In the genomic region with DNA sequence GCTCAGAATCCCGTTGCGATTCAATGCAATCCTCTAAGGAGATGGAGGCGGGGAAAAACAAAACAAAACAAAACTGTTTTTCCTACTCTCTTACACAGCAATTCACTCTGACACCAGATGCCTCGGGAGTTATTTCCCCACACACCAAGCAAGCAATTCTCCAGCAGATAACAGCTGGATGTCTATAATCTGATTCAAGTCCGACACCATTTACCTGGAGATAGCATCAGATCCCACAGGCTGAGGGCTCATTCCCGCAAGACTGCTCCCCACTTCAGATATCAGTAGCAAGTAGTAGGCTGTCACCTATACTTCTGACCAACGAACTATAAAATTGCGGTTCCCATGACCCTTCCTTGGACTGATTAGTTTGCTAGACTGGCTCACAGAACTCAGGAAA, we compare ENCODE assay signal across 23 cellular contexts. TPM values are rescaled to one million over a fixed set of nuclear protein-coding genes. Genes with fewer than 3 reads are reported as not detected.
DNase-seq lines count a peak whose midpoint lies in the region; ATAC-seq, FAIRE-seq and TF ChIP-seq lines count a peak whose summit lies in the region.
"Had no signal": no experiment of that assay in that cellular context is flagged by ENCODE, and none has a peak within 500 bp of the region (broad histone marks: within the 10 kb centered on the region; RNA-seq: fewer than 3 reads in every experiment).

No MANE protein-coding gene starts in this region.

- WGBS in H1 (ENCODE audit: extremely low coverage in 1 of 2, insufficient coverage in 1 of 2, insufficient read length in 1 of 2, insufficient replicate concordance in 2 of 2, low coverage in 1 of 2, low lambda C conversion rate in 2 of 2, missing lambda C conversion rate in 1 of 2), 2 experiments, result 86% methylated on average over 8 of the region's 8 CpGs; no CpG with 5 or more reads in 1 of the 2 experiments
- no CpG with 5 or more reads among the region's 8 CpGs for WGBS in trophoblast cell (ENCODE audit: extremely low coverage, insufficient coverage, insufficient read length)

- no peak overlapping the region for H4K5ac ChIP-seq in H1 (ENCODE audit: insufficient read length, low read depth, low read length)

- H3K4me1 ChIP-seq in GM23338 (ENCODE audit: insufficient read depth), result peaks cover 21% of the 10 kb centered on the region
- peaks cover 3 to 10% (median 5%) of the 10 kb centered on the region in 4 experiments; a peak in 4 of 7 replicates for H3K4me1 ChIP-seq in H1 (replicated peaks in 1 of 4; ENCODE audit: control insufficient read depth in 3 of 4, insufficient read depth in 4 of 4, low read length in 3 of 4)
- no peaks in the 10 kb centered on the region for H3K4me1 ChIP-seq in trophoblast cell (ENCODE audit: control insufficient read depth in 1 of 2, insufficient read depth in 2 of 2, low read length in 2 of 2)

- H3K4me2 ChIP-seq in GM23338, result peak overlapping the region; percentile 70
- peak overlapping the region in 1 of 2 experiments; percentile 25; a peak in 2 of 4 replicates for H3K4me2 ChIP-seq in H1 (ENCODE audit: insufficient read depth in 1 of 2, low read depth in 2 of 2, low read length in 2 of 2)
- H3K4me2 ChIP-seq in trophoblast cell (ENCODE audit: low read length), result no peak overlapping the region
- H3K4me2 ChIP-seq: A549, BLaER1 had no signal

- H3K27ac Mint-ChIP-seq in GM23338, result no peak overlapping the region
- no peak overlapping the region for H3K27ac Mint-ChIP-seq in HFFc6

- DNase-seq in GM23338 (ENCODE audit: low spot score), result no peak
- DNase-seq in NCI-H2171 (lab: John Stamatoyannopoulos, UW), result peak; percentile 46
- DNase-seq in H1 (ENCODE audit: low read depth in 1 of 2, low spot score in 2 of 2), result no peak
- DNase-seq in trophoblast cell, result peak; percentile 31 to 38
- DNase-seq in HFFc6, result no peak
- no peak for DNase-seq in SW480 (ENCODE audit: low spot score)
- DNase-seq: CD8-positive, alpha-beta memory T cell; DMS79 treated with DMSO at 0.1 percent for 48 hours; H7; IMR-90; NCI-H1436; NCI-H2081 treated with DMSO at 0.1 percent for 48 hours; NCI-H2227 treated with DMSO at 0.1 percent for 48 hours; NCI-H510A treated with DMSO at 0.1 percent for 48 hours; NCI-H82; PC-3; RPMI8226; SHP77 treated with DMSO at 0.1 percent for 48 hours had no signal

- no peaks in the 10 kb centered on the region for H3K9me2 ChIP-seq in GM23338 (ENCODE audit: insufficient read depth)

- no peaks in the 10 kb centered on the region for H3K27me3 ChIP-seq in GM23338 (ENCODE audit: insufficient read depth)
- no peaks in the 10 kb centered on the region for H3K27me3 ChIP-seq in H1 (replicated peaks in 1 of 4; ENCODE audit: control insufficient read depth in 3 of 4, extremely low read depth in 1 of 4, insufficient read depth in 3 of 4, low read length in 3 of 4)
- H3K27me3 ChIP-seq in trophoblast cell (ENCODE audit: insufficient read depth, low read length), result no peaks in the 10 kb centered on the region
- H3K27me3 ChIP-seq: BLaER1 had no signal

- H3F3A ChIP-seq in GM23338 (replicated peaks; ENCODE audit: low read depth), result no peaks in the 10 kb centered on the region

- no peak for TF ChIP-seq EP300 in H1 (IDR thresholded peaks at IDR 0.05; ENCODE audit: borderline replicate concordance in 1 of 2, low read depth in 2 of 2, low read length in 2 of 2)

- H3K4me3 Mint-ChIP-seq in GM23338 (no peak overlapping the region), HFFc6 (no peak overlapping the region)
- H3K4me3 Mint-ChIP-seq: CD8-positive, alpha-beta memory T cell had no signal

- no peak overlapping the region for H2BK120ac ChIP-seq in H1 (replicated peaks; ENCODE audit: low read depth, low read length)
- no peak overlapping the region for H2BK120ac ChIP-seq in trophoblast cell (ENCODE audit: insufficient read depth, low read length, poor library complexity)

- no peak overlapping the region for H2BK5ac ChIP-seq in H1 (ENCODE audit: low read depth, low read length)
- no peak overlapping the region for H2BK5ac ChIP-seq in trophoblast cell (ENCODE audit: low read depth, low read length, poor library complexity)

- H2AK5ac ChIP-seq in H1 (ENCODE audit: low read depth, low read length), result no peak overlapping the region
- no peak overlapping the region for H2AK5ac ChIP-seq in trophoblast cell (ENCODE audit: low read length)

- H3K4me1 Mint-ChIP-seq in GM23338 (peaks cover 19% of the 10 kb centered on the region), HFFc6 (ENCODE audit: low read depth) (peaks cover 23% of the 10 kb centered on the region)

- H3K14ac ChIP-seq in H1 (ENCODE audit: insufficient read length) (no peak overlapping the region), trophoblast cell (ENCODE audit: low read length) (no peak overlapping the region)

- no peak overlapping the region for H2BK20ac ChIP-seq in H1 (ENCODE audit: low read length)

- H3K9me3 ChIP-seq in H1 (ENCODE audit: insufficient read depth in 2 of 2, low read depth in 1 of 2, low read length in 1 of 2) (no peaks in the 10 kb centered on the region), trophoblast cell (ENCODE audit: insufficient read depth, low read depth, low read length) (no peaks in the 10 kb centered on the region)
- H3K9me3 ChIP-seq: A549, BLaER1 had no signal

- POLR2A ChIA-PET in H1 (lab: Charles Lee; ENCODE audit: partially characterized antibody), result no interaction called here

- H3K18ac ChIP-seq in H1 (ENCODE audit: extremely low read depth, low read length) (no peak overlapping the region), trophoblast cell (ENCODE audit: low read length) (no peak overlapping the region)

- H3K9me3 Mint-ChIP-seq in GM23338, result no peaks in the 10 kb centered on the region
- no peaks in the 10 kb centered on the region for H3K9me3 Mint-ChIP-seq in HFFc6
- H3K9me3 Mint-ChIP-seq: CD8-positive, alpha-beta memory T cell had no signal

- no peak overlapping the region for H2AFZ ChIP-seq in GM23338
- no peak overlapping the region for H2AFZ ChIP-seq in H1 (ENCODE audit: low read length)
- no peak overlapping the region for H2AFZ ChIP-seq in trophoblast cell (ENCODE audit: insufficient read depth, low read length, poor library complexity)

- H3K79me1 ChIP-seq in H1 (ENCODE audit: low read depth, low read length) (no peaks in the 10 kb centered on the region), trophoblast cell (ENCODE audit: low read length) (no peaks in the 10 kb centered on the region)

- H3K27me3 Mint-ChIP-seq in GM23338 (ENCODE audit: insufficient read depth, low read depth, poor library complexity) (no peaks in the 10 kb centered on the region), HFFc6 (ENCODE audit: insufficient read depth) (no peaks in the 10 kb centered on the region; the same call in 1 of the 2 replicates)
- H3K27me3 Mint-ChIP-seq: CD8-positive, alpha-beta memory T cell had no signal

- H3K9ac ChIP-seq in H1 (replicated peaks in 1 of 4; ENCODE audit: extremely low read depth in 1 of 4, low read depth in 3 of 4, low read length in 3 of 4) (no peak overlapping the region), trophoblast cell (ENCODE audit: low read length) (no peak overlapping the region)
- H3K9ac ChIP-seq: BLaER1 had no signal

- H4K91ac ChIP-seq in H1 (replicated peaks; ENCODE audit: insufficient read length, low read length) (no peak overlapping the region), trophoblast cell (ENCODE audit: low read depth, low read length) (no peak overlapping the region)

- CTCF ChIA-PET in H1 (lab: Charles Lee; ENCODE audit: partially characterized antibody), result interaction anchor here (0.6 to 1.5 kb wide), 5 partner anchors 8 to 100 kb away, joined by 3 to 7 read pairs (median 3); no protein-coding TSS in a partner anchor

- peaks cover 9% of the 10 kb centered on the region for H3K36me3 Mint-ChIP-seq in GM23338 (ENCODE audit: low read depth)
- no peaks in the 10 kb centered on the region for H3K36me3 Mint-ChIP-seq in HFFc6 (ENCODE audit: low read depth)

- no peaks in the 10 kb centered on the region for H3K23me2 ChIP-seq in H1 (ENCODE audit: low read depth, low read length)

- H4K20me1 ChIP-seq in GM23338 (replicated peaks; ENCODE audit: insufficient read depth) (no peaks in the 10 kb centered on the region), H1 (replicated peaks in 1 of 2; ENCODE audit: control insufficient read depth in 1 of 2, insufficient read depth in 2 of 2, low read length in 2 of 2) (no peaks in the 10 kb centered on the region)
- H4K20me1 ChIP-seq: BLaER1 had no signal

- no peak overlapping the region for H2BK15ac ChIP-seq in H1 (ENCODE audit: low read length)

- H2BK12ac ChIP-seq in H1 (ENCODE audit: low read depth, low read length) (no peak overlapping the region), trophoblast cell (ENCODE audit: low read length) (no peak overlapping the region)

- no peak overlapping the region for H4K12ac ChIP-seq in trophoblast cell (ENCODE audit: low read depth, low read length)

- H3K27ac ChIP-seq in GM23338 (ENCODE audit: low read depth) (peak overlapping the region; percentile 17; the same call in 1 of the 2 replicates), H1 (ENCODE audit: low read depth, low read length) (no peak overlapping the region), trophoblast cell (ENCODE audit: low read depth, low read length) (no peak overlapping the region)
- H3K27ac ChIP-seq: A549, BLaER1 had no signal

- H3K23ac ChIP-seq in H1 (ENCODE audit: insufficient read length) (no peak overlapping the region), trophoblast cell (ENCODE audit: low read length) (no peak overlapping the region)

- no peak overlapping the region for H3K4ac ChIP-seq in H1 (replicated peaks; ENCODE audit: insufficient read length, low read depth, low read length)
- H3K4ac ChIP-seq in trophoblast cell (ENCODE audit: low read depth, low read length), result no peak overlapping the region

- TF ChIP-seq CTCF in GM23338 (conservative IDR thresholded peaks at IDR 0.05; ENCODE audit: low read depth in 2 of 2) (no peak), H1 (IDR thresholded peaks at IDR 0.05; ENCODE audit: control extremely low read depth in 1 of 3, insufficient read depth in 1 of 3, low read depth in 1 of 3, low read length in 3 of 3) (no peak), HFFc6 (IDR thresholded peaks at IDR 0.05) (no peak)

- H3K56ac ChIP-seq in H1 (replicated peaks; ENCODE audit: insufficient read length, low read depth, low read length), result no peak overlapping the region

- no peaks in the 10 kb centered on the region; the same call in none of the 2 replicates for H3K79me2 ChIP-seq in GM23338 (replicated peaks; ENCODE audit: insufficient read depth)
- H3K79me2 ChIP-seq in H1 (ENCODE audit: control insufficient read depth in 1 of 2, insufficient read depth in 2 of 2, low read length in 2 of 2), result peaks cover 0 to 10% of the 10 kb centered on the region in 2 experiments; a peak in 3 of 4 replicates
- H3K79me2 ChIP-seq in trophoblast cell (ENCODE audit: control insufficient read depth, insufficient read depth, low read length, poor library complexity), result no peaks in the 10 kb centered on the region

- H3K4me3 ChIP-seq in GM23338 (no peak overlapping the region), H1 (ENCODE audit: extremely low read depth in 1 of 4, insufficient read depth in 2 of 4, low read depth in 3 of 4, low read length in 4 of 4) (no peak overlapping the region), trophoblast cell (ENCODE audit: low read depth, low read length) (no peak overlapping the region)
- H3K4me3 ChIP-seq: A549, BLaER1 had no signal

- TF ChIP-seq RAD21 in H1 (IDR thresholded peaks at IDR 0.05 in 1 of 2, conservative IDR thresholded peaks at IDR 0.05 in 1 of 2; ENCODE audit: low read depth in 2 of 2, low read length in 2 of 2), result no peak

- H4K8ac ChIP-seq in H1 (ENCODE audit: extremely low read depth, insufficient read depth, low read length), result no peak overlapping the region
- H4K8ac ChIP-seq in trophoblast cell (ENCODE audit: low read depth, low read length), result no peak overlapping the region

- H3K36me3 ChIP-seq in GM23338 (ENCODE audit: insufficient read depth), result no peaks in the 10 kb centered on the region
- H3K36me3 ChIP-seq in H1 (ENCODE audit: control insufficient read depth in 2 of 4, insufficient read depth in 4 of 4, low read length in 3 of 4), result no peaks in the 10 kb centered on the region; a peak in 1 of 8 replicates
- no peaks in the 10 kb centered on the region for H3K36me3 ChIP-seq in trophoblast cell (ENCODE audit: control insufficient read depth in 1 of 2, insufficient read depth in 2 of 2, low read length in 2 of 2)
- H3K36me3 ChIP-seq: BLaER1 had no signal

- no peak for TF ChIP-seq POLR2A in H1 (IDR thresholded peaks at IDR 0.05; ENCODE audit: control extremely low read depth in 1 of 2, low read depth in 2 of 2, low read length in 2 of 2)

- FAIRE-seq in H1 (lab: Jason Lieb, UNC), result peak; percentile 36
- FAIRE-seq: A549, D721Med had no signal

- ATAC-seq in GM23338 (peak; percentile 21; the same call in 2 of the 3 replicates), GM18502 (IDR thresholded peaks at IDR 0.05; ENCODE audit: poor library complexity, unreplicated experiment) (no peak)
- ATAC-seq: A549, PC-3, SK-N-SH treated with all-trans-retinoic acid at 6 μM for 48 hours had no signal

RNA-seq across cellular contexts. Expression of a gene that starts 58.7 kb away (rescaled TPM):
- total RNA-seq in GM23338 (2014; rRNA removed; shearing (Covaris generic)), result 22.1 and 27.5 TPM in 2 replicates
- polyA plus RNA-seq in GM23338 (2016; fragmentation: Nextera tagmentation; extraction: Ambion mirVana), result 29.4 and 32.1 TPM in 2 replicates
- total RNA-seq in H1 (2021; fragmentation: NEBNext Ultra II Directional; extraction: Animal tissue kit (Norgen Biotek cat#: 25700)), result 40.5 and 49.5 TPM in 2 replicates
- 39.6 and 44.7 TPM in 2 replicates for polyA plus RNA-seq in H1 (2011; rRNA removed)
- 50.2 TPM for polyA plus RNA-seq in H1 (2011; cell fraction: cytosol; rRNA removed)
- polyA plus RNA-seq in H1 (2011; cell fraction: nucleus; rRNA removed), result 88.6 TPM
- 34.3 to 53.4 TPM (median 49.9 TPM) in 4 replicates for polyA plus RNA-seq in H1 (2012, experiment 1 of 2)
- polyA plus RNA-seq in H1 (2012, experiment 2 of 2), result 24.6 TPM
- polyA plus RNA-seq in H1 (2013, experiment 1 of 2), result 34.4 TPM
- polyA plus RNA-seq in H1 (2013, experiment 2 of 2), result 37.9 TPM
- 81.2 and 107 TPM in 2 replicates for polyA minus RNA-seq in H1 (2011; rRNA and poly(A)+ RNA removed)
- polyA minus RNA-seq in H1 (2011; cell fraction: cytosol; rRNA and poly(A)+ RNA removed), result 33.9 TPM
- polyA minus RNA-seq in H1 (2011; cell fraction: nucleus; rRNA and poly(A)+ RNA removed), result 141 TPM
- 6.2 and 6.6 TPM in 2 replicates for polyA plus RNA-seq in trophoblast cell (2013)
- total RNA-seq in HFFc6 (2021; fragmentation: NEBNext Ultra II Directional; extraction: Animal tissue kit (Norgen Biotek cat#: 25700)), result 1 to 10 TPM; 4.2 to 6.2 (median 4.7) TPM

Comparison
In these comparisons a context has a peak if more than half of its experiments do, and no peak if none do; other contexts are left out.
1. DNase-seq: peak in NCI-H2171 (single experiment) and trophoblast cell (2 of 2); none in GM23338 (single experiment), H1 (0 of 2), HFFc6 (single experiment) and SW480 (single experiment).